Comparison of ENCODE assay signal across 2 cellular contexts in genomic region chr3:123148772-123149171, GRCh38.
A peak's percentile ranks its signal among the peaks of the same experiment; 100 is the strongest.
TF ChIP-seq lines count a peak whose summit lies in the region.

No MANE protein-coding gene starts in this region.

TF ChIP-seq in HepG2, 621 proteins besides CTCF, POLR2A, EP300 and RAD21:
- TF ChIP-seq SIX1 (CRISPR knock-in tag; IDR thresholded peaks at IDR 0.05; ENCODE audit: borderline replicate concordance) (no peak), RBM22 (optimal IDR thresholded peaks at IDR 0.05; ENCODE audit: low read length) (peak; percentile 78)
TF ChIP-seq in HepG2: peak in this region for 1.

TF ChIP-seq in WTC11, 78 proteins besides CTCF, POLR2A, EP300 and RAD21:
- no peak for TF ChIP-seq ZMAT4 (CRISPR knock-in tag; IDR thresholded peaks at IDR 0.05)
- no peak for TF ChIP-seq ZNF396 (CRISPR knock-in tag; IDR thresholded peaks at IDR 0.05; ENCODE audit: borderline replicate concordance)
- no peak for TF ChIP-seq ERG (CRISPR knock-in tag; IDR thresholded peaks at IDR 0.05)
- TF ChIP-seq ATF2 (CRISPR knock-in tag; IDR thresholded peaks at IDR 0.05; ENCODE audit: borderline replicate concordance, low read depth): no peak
- no peak for TF ChIP-seq USF1 (CRISPR knock-in tag; IDR thresholded peaks at IDR 0.05)
- TF ChIP-seq TEAD4 (CRISPR knock-in tag; IDR thresholded peaks at IDR 0.05): no peak
- TF ChIP-seq AR (CRISPR knock-in tag; IDR thresholded peaks at IDR 0.05): no peak
- TF ChIP-seq AFF4 (CRISPR knock-in tag; IDR thresholded peaks at IDR 0.05; ENCODE audit: borderline replicate concordance): no peak
- no peak for TF ChIP-seq E2F5 (CRISPR knock-in tag; IDR thresholded peaks at IDR 0.05)
